Comparison of ENCODE assay signal across 9 cellular contexts in genomic region chr11:36409152-36409713, GRCh38.
DNase-seq lines count a peak whose midpoint lies in the region; ATAC-seq lines count a peak whose summit lies in the region.
"Had no signal": no experiment of that assay in that cellular context is flagged by ENCODE, and none has a peak within 500 bp of the region (broad histone marks: within the 10 kb centered on the region; RNA-seq: fewer than 3 reads in every experiment).

No MANE protein-coding gene starts in this region.

- CTCF ChIA-PET in activated naive CD4-positive, alpha-beta T cell treated with anti-CD3 and anti-CD28 coated beads, Interleukin-2, amount 10 ng/mL, durations not matched to agents 7 days and 5 days (lab: Charles Lee), result no interaction called here

- no peaks in the 10 kb centered on the region for H3K36me3 ChIP-seq in CD4-positive, CD25-positive, alpha-beta regulatory T cell (ENCODE audit: control insufficient read depth, insufficient read depth, low read length)

- no peak overlapping the region for H3K27ac ChIP-seq in CD4-positive, CD25-positive, alpha-beta regulatory T cell (ENCODE audit: insufficient read depth, low read length, poor library complexity, severe bottlenecking)

- H3K4me3 Mint-ChIP-seq in CD4-positive, CD25-positive, alpha-beta regulatory T cell, result peak overlapping the region in 3 of 4 donors; percentile 3 to 56 (median 23)
- peak overlapping the region; percentile 25 for H3K4me3 Mint-ChIP-seq in activated naive CD4-positive, alpha-beta T cell treated with anti-CD3 and anti-CD28 coated beads, Interleukin-2, amount 10 ng/mL, durations not matched to agents 7 days and 5 days

- H3K27ac Mint-ChIP-seq in CD4-positive, CD25-positive, alpha-beta regulatory T cell, result peak overlapping the region; percentile 1 to 79 (median 36)
- peak overlapping the region; percentile 87 for H3K27ac Mint-ChIP-seq in activated naive CD4-positive, alpha-beta T cell treated with anti-CD3 and anti-CD28 coated beads, Interleukin-2, amount 10 ng/mL, durations not matched to agents 7 days and 5 days

- no peak overlapping the region for H3K4me3 ChIP-seq in CD4-positive, CD25-positive, alpha-beta regulatory T cell (ENCODE audit: low read depth, low read length)

- ATAC-seq in CD4-positive, CD25-positive, alpha-beta regulatory T cell (ENCODE audit: low read depth in 2 of 2), result no peak
- ATAC-seq in HG03521 (IDR thresholded peaks at IDR 0.05; ENCODE audit: unreplicated experiment), result no peak
- no peak for ATAC-seq in GM21723 (IDR thresholded peaks at IDR 0.05; ENCODE audit: unreplicated experiment)

- H3K4me1 Mint-ChIP-seq in CD4-positive, CD25-positive, alpha-beta regulatory T cell, result peaks cover 0 to 40% (median 10%) of the 10 kb centered on the region in 4 donors
- peaks cover 55% of the 10 kb centered on the region for H3K4me1 Mint-ChIP-seq in activated naive CD4-positive, alpha-beta T cell treated with anti-CD3 and anti-CD28 coated beads, Interleukin-2, amount 10 ng/mL, durations not matched to agents 7 days and 5 days

- no peaks in the 10 kb centered on the region for H3K9me3 ChIP-seq in CD4-positive, CD25-positive, alpha-beta regulatory T cell (ENCODE audit: control insufficient read depth in 2 of 2, low read length in 2 of 2)

- peak in 1 of 3 donors; percentile 50 for DNase-seq in CD4-positive, CD25-positive, alpha-beta regulatory T cell
- DNase-seq in M059J (ENCODE audit: low read depth) (peak; percentile 34), mesenteric fat pad (ENCODE audit: low spot score) (peak; percentile 28), SW 1271 (lab: John Stamatoyannopoulos, UW) (no peak)
- peak; percentile 41 for DNase-seq in activated naive CD4-positive, alpha-beta T cell treated with anti-CD3 and anti-CD28 coated beads, Interleukin-2, amount 10 ng/mL, durations not matched to agents 7 days and 5 days
- DNase-seq in effector CD4-positive, alpha-beta T cell, result no peak
- DNase-seq: NCI-H2171 treated with DMSO at 0.1 percent for 48 hours had no signal

- peaks cover 10% of the 10 kb centered on the region for H3K4me1 ChIP-seq in CD4-positive, CD25-positive, alpha-beta regulatory T cell (ENCODE audit: control insufficient read depth, insufficient read depth, low read length, poor library complexity, severe bottlenecking)

- H3K9me3 Mint-ChIP-seq in CD4-positive, CD25-positive, alpha-beta regulatory T cell, result peaks cover 0 to 1% (median 0%) of the 10 kb centered on the region in 7 donors
- H3K9me3 Mint-ChIP-seq in activated naive CD4-positive, alpha-beta T cell treated with anti-CD3 and anti-CD28 coated beads, Interleukin-2, amount 10 ng/mL, durations not matched to agents 7 days and 5 days, result no peaks in the 10 kb centered on the region

- no peaks in the 10 kb centered on the region for H3K27me3 Mint-ChIP-seq in CD4-positive, CD25-positive, alpha-beta regulatory T cell
- H3K27me3 Mint-ChIP-seq in activated naive CD4-positive, alpha-beta T cell treated with anti-CD3 and anti-CD28 coated beads, Interleukin-2, amount 10 ng/mL, durations not matched to agents 7 days and 5 days, result no peaks in the 10 kb centered on the region

- no peaks in the 10 kb centered on the region for H3K36me3 Mint-ChIP-seq in CD4-positive, CD25-positive, alpha-beta regulatory T cell
- H3K36me3 Mint-ChIP-seq in activated naive CD4-positive, alpha-beta T cell treated with anti-CD3 and anti-CD28 coated beads, Interleukin-2, amount 10 ng/mL, durations not matched to agents 7 days and 5 days, result peaks cover 3% of the 10 kb centered on the region

- no peaks in the 10 kb centered on the region for H3K27me3 ChIP-seq in CD4-positive, CD25-positive, alpha-beta regulatory T cell (ENCODE audit: control insufficient read depth, insufficient read depth, low read length)

Comparison
In these comparisons a context has a peak if more than half of its experiments do, and no peak if none do; other contexts are left out.
1. DNase-seq: peak in M059J (single experiment), activated naive CD4-positive, alpha-beta T cell treated with anti-CD3 and anti-CD28 coated beads, Interleukin-2, amount 10 ng/mL, durations not matched to agents 7 days and 5 days (single experiment) and mesenteric fat pad (single experiment); none in effector CD4-positive, alpha-beta T cell (single experiment) and SW 1271 (0 of 2).